26 cellular contexts compared by ENCODE assay signal in the genomic region with DNA sequence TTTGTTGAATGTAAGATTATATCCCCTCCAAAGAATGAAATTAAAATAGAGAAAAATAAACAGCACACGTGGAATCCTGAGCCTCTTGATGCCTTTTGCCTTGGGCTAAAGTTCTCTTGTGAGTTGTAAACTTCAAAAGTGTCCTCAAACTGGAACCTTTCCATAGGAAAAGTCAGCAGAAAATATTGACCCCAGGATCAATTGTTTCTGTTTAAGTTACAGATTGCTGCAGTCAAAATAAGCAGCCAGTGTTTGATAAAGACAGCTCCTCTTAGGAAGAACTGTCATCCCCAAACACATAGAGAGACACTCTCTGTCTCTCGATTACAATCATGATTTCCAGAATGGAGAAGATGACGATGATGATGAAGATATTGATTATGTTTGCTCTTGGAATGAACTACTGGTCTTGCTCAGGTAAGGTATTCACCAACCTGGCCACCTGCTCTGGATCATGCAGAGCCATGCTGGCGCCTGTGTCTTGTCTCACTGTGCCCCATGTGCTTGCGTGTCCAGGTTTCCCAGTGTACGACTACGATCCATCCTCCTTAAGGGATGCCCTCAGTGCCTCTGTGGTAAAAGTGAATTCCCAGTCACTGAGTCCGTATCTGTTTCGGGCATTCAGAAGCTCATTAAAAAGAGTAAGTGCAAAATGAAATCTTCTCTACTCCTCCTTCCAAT. TPM values are rescaled to one million over a fixed set of nuclear protein-coding genes. Genes with fewer than 3 reads are reported as not detected.
"Had no signal": no experiment of that assay in that cellular context is flagged by ENCODE, and none has a peak within 500 bp of the region (broad histone marks: within the 10 kb centered on the region; RNA-seq: fewer than 3 reads in every experiment).

A gene with protein sequence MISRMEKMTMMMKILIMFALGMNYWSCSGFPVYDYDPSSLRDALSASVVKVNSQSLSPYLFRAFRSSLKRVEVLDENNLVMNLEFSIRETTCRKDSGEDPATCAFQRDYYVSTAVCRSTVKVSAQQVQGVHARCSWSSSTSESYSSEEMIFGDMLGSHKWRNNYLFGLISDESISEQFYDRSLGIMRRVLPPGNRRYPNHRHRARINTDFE (plus strand): TSS at position 248 of the 681 bp plus-strand sequence. CDS start 85 bp downstream, at position 333.

- H3K4me1 ChIP-seq: body of pancreas, left ventricle myocardium inferior, parathyroid adenoma, vagina had no signal

- H3K4me3 ChIP-seq: body of pancreas, left ventricle myocardium inferior, skin epidermis, vagina had no signal

- ATAC-seq: activated CD4-positive, CD25-positive, alpha-beta regulatory T cell treated with anti-CD3 and anti-CD28 coated beads, Interleukin-2, amount 50 U/mL, for 24 hours; activated naive CD8-positive, alpha-beta T cell treated with anti-CD3 and anti-CD28 coated beads, Interleukin-2, amount 50 U/mL, for 24 hours; activated T-cell treated with anti-CD3 and anti-CD28 coated beads, Interleukin-2, amount 50 U/mL, for 72 hours; body of pancreas; right cardiac atrium; stimulated activated naive B cell treated with anti-CD40 and anti-IgM and Interleukin-4, amounts not matched to agents 10 μg/mL and 1 μg/mL and 100 μg/mL, for 72 hours had no signal

- H3K79me2 ChIP-seq: parathyroid adenoma had no signal

- H2AFZ ChIP-seq: parathyroid adenoma had no signal

- H3K27me3 ChIP-seq: body of pancreas, vagina had no signal

- H3K27ac ChIP-seq: body of pancreas, left ventricle myocardium inferior, parathyroid adenoma, skin epidermis, vagina, VCaP had no signal

- H3K36me3 ChIP-seq: left ventricle myocardium inferior, vagina had no signal

- DNase-seq: activated CD4-positive, alpha-beta memory T cell treated with anti-CD3 and anti-CD28 coated beads, Interleukin-2, amount 10 ng/mL, durations not matched to agents 7 days and 5 days; activated CD4-positive, alpha-beta T cell treated with anti-CD3 and anti-CD28 coated beads, Interleukin-2, amount 10 ng/mL, durations not matched to agents 24 days and 14 days; activated effector memory CD4-positive, alpha-beta T cell treated with Interleukin-2 at 50 U/mL for 16 hours; activated naive CD4-positive, alpha-beta T cell treated with anti-CD3 and anti-CD28 coated beads for 36 hours; activated naive CD8-positive, alpha-beta T cell treated with anti-CD3 and anti-CD28 coated beads, Interleukin-2, amount 50 U/mL, for 24 hours; activated T-cell treated with anti-CD3 and anti-CD28 coated beads, Interleukin-2, amount 50 U/mL, for 72 hours; body of pancreas; caudate nucleus; dermis blood vessel endothelial cell; effector CD8-positive, alpha-beta T cell; foreskin melanocyte; immature natural killer cell; left ventricle myocardium inferior; nucleus accumbens; right cardiac atrium; stimulated activated CD4-positive, alpha-beta T cell treated with anti-CD3 and anti-CD28 coated beads, Interleukin-2, amount 100 ng/mL, for 24 hours; stimulated activated naive B cell treated with anti-CD40 and anti-IgM and Interleukin-4, amounts not matched to agents 10 μg/mL and 1 μg/mL and 100 μg/mL, for 72 hours had no signal

- H3K9me3 ChIP-seq: body of pancreas, left ventricle myocardium inferior, vagina had no signal

- H3K9ac ChIP-seq: parathyroid adenoma had no signal

RNA-seq across cellular contexts. Expression of the gene that starts here (rescaled TPM):
- total RNA-seq: activated CD4-positive, alpha-beta memory T cell treated with anti-CD3 and anti-CD28 coated beads, Interleukin-2, amount 10 ng/mL, durations not matched to agents 7 days and 5 days; activated CD4-positive, alpha-beta T cell treated with anti-CD3 and anti-CD28 coated beads, Interleukin-2, amount 10 ng/mL, durations not matched to agents 24 days and 14 days; activated naive CD4-positive, alpha-beta T cell treated with anti-CD3 and anti-CD28 coated beads for 36 hours; activated T-cell treated with anti-CD3 and anti-CD28 coated beads, Interleukin-2, amount 50 U/mL, for 72 hours; body of pancreas; dermis blood vessel endothelial cell; left ventricle myocardium inferior; pulmonary artery endothelial cell; right cardiac atrium; temporal lobe; vagina had no signal
- polyA plus RNA-seq: esophagus, immature natural killer cell, neural cell, right cardiac atrium had no signal
